34 cellular contexts compared by ENCODE assay signal in genomic region chr1:19957779-19958178, GRCh38. TPM values are rescaled to one million over a fixed set of nuclear protein-coding genes. Genes with fewer than 3 reads are reported as not detected.
DNase-seq lines count a peak whose midpoint lies in the region; ATAC-seq and TF ChIP-seq lines count a peak whose summit lies in the region.
"Had no signal": no experiment of that assay in that cellular context is flagged by ENCODE, and none has a peak within 500 bp of the region (broad histone marks: within the 10 kb centered on the region; RNA-seq: fewer than 3 reads in every experiment).

No MANE protein-coding gene starts in this region.

- POLR2A ChIA-PET in AG04449 (lab: Yijun Ruan, JAX) (no interaction called here), HCT116 (lab: Charles Lee) (no interaction called here)
- POLR2A ChIA-PET in activated CD4-positive, alpha-beta memory T cell treated with anti-CD3 and anti-CD28 coated beads for 36 hours (lab: Charles Lee): no interaction called here

- peaks cover 3 to 15% of the 10 kb centered on the region in 2 experiments; a peak in 2 of 4 replicates for H3K9me3 ChIP-seq in HCT116 (ENCODE audit: control insufficient read depth in 1 of 2, insufficient read depth in 1 of 2, low read depth in 1 of 2, low read length in 2 of 2)
- H3K9me3 ChIP-seq: adrenal gland, colonic mucosa, tibial artery had no signal

- H3K36me3 ChIP-seq in HCT116 (ENCODE audit: control insufficient read depth in 1 of 2, insufficient read depth in 2 of 2, low read length in 2 of 2): no peaks in the 10 kb centered on the region
- H3K36me3 ChIP-seq: adrenal gland, colonic mucosa, tibial artery had no signal

- no peak overlapping the region for H2AFZ ChIP-seq in HCT116 (ENCODE audit: low read depth, low read length, poor library complexity, severe bottlenecking)

- no peak overlapping the region for H3K27ac ChIP-seq in HCT116 (ENCODE audit: low read depth, low read length)
- H3K27ac ChIP-seq: adrenal gland, colonic mucosa, tibial artery, VCaP had no signal

- peaks cover 15% of the 10 kb centered on the region for H3K9me3 Mint-ChIP-seq in chondrocyte (ENCODE audit: low read depth)
- H3K9me3 Mint-ChIP-seq in activated CD4-positive, alpha-beta memory T cell treated with anti-CD3 and anti-CD28 coated beads for 36 hours: no peaks in the 10 kb centered on the region

- H3K4me1 Mint-ChIP-seq in chondrocyte (ENCODE audit: low read depth): no peaks in the 10 kb centered on the region
- H3K4me1 Mint-ChIP-seq in activated CD4-positive, alpha-beta memory T cell treated with anti-CD3 and anti-CD28 coated beads for 36 hours (ENCODE audit: low read depth): no peaks in the 10 kb centered on the region

- no peak overlapping the region for H3K4me3 ChIP-seq in AG04449 (ENCODE audit: low read depth, low read length)
- H3K4me3 ChIP-seq in HCT116 (replicated peaks in 1 of 2; ENCODE audit: low read depth in 1 of 2, low read length in 2 of 2): no peak overlapping the region
- H3K4me3 ChIP-seq: adrenal gland, colonic mucosa, smooth muscle cell, tibial artery had no signal

- no peak overlapping the region for H3K9ac ChIP-seq in HCT116 (ENCODE audit: low read length)

- peaks cover 7% of the 10 kb centered on the region; the same call in 1 of the 2 replicates for H3K27me3 ChIP-seq in HCT116 (ENCODE audit: insufficient read depth, low read length)
- H3K27me3 ChIP-seq: adrenal gland, colonic mucosa had no signal

- H3K27ac Mint-ChIP-seq in chondrocyte (ENCODE audit: unreplicated experiment): no peak overlapping the region
- H3K27ac Mint-ChIP-seq in activated CD4-positive, alpha-beta memory T cell treated with anti-CD3 and anti-CD28 coated beads for 36 hours: no peak overlapping the region
- H3K27ac Mint-ChIP-seq: activated T-cell treated with anti-CD3 and anti-CD28 coated beads, Interleukin-2, amount 50 U/mL, for 72 hours; HFFc6; mesothelial cell of epicardium; naive thymus-derived CD4-positive, alpha-beta T cell had no signal

- BruUV-seq in HCT116 (replicated peaks; lab: Mats Ljungman, UMichigan): no TSS peak

- H3K36me3 Mint-ChIP-seq in chondrocyte (ENCODE audit: low read depth): no peaks in the 10 kb centered on the region
- H3K36me3 Mint-ChIP-seq in activated CD4-positive, alpha-beta memory T cell treated with anti-CD3 and anti-CD28 coated beads for 36 hours: no peaks in the 10 kb centered on the region
- H3K36me3 Mint-ChIP-seq: mesothelial cell of epicardium; naive thymus-derived CD4-positive, alpha-beta T cell had no signal

- H3K9me2 ChIP-seq in HCT116 (ENCODE audit: insufficient read depth): no peaks in the 10 kb centered on the region

- RAD21 ChIA-PET in HCT116 (lab: Charles Lee; ENCODE audit: low non-redundant PET in 1 of 2, low total read pairs in 2 of 2, uncharacterized antibody in 2 of 2, unreplicated experiment in 2 of 2): no interaction called here

- CTCF ChIA-PET in AG04449 (lab: Yijun Ruan, JAX) (interaction anchor here (0.9 to 2.3 kb wide), 4 partner anchors 9 to 238 kb away, joined by 3 to 8 read pairs (median 3); no protein-coding TSS in a partner anchor), HCT116 (lab: Charles Lee) (interaction anchor here (0.8 to 1.1 kb wide), 2 partner anchors 8 to 17 kb away, joined by 3 to 4 read pairs; no protein-coding TSS in a partner anchor)
- CTCF ChIA-PET in activated CD4-positive, alpha-beta memory T cell treated with anti-CD3 and anti-CD28 coated beads for 36 hours (lab: Charles Lee): interaction anchor here (1.1 kb wide), 1 partner anchor 40 kb away, joined by 3 read pairs; no protein-coding TSS in a partner anchor

- no peak overlapping the region for H3K4me2 ChIP-seq in HCT116 (ENCODE audit: low read length)
- H3K4me2 ChIP-seq: smooth muscle cell had no signal

- no peak for DNase-seq in AG04449 (ENCODE audit: low read depth, low spot score)
- no peak for DNase-seq in HCT116 (ENCODE audit: low read depth, low spot score)
- no peak for DNase-seq in chondrocyte (ENCODE audit: low spot score)
- peak; percentile 52 for DNase-seq in iPS-NIHi7 (ENCODE audit: extremely low spot score)
- no peak for DNase-seq in HCEC 1CT
- no peak for DNase-seq in NCI-H1105 (lab: John Stamatoyannopoulos, UW)
- no peak for DNase-seq in activated CD4-positive, alpha-beta memory T cell treated with anti-CD3 and anti-CD28 coated beads for 36 hours
- DNase-seq: activated CD4-positive, alpha-beta T cell treated with anti-CD3 and anti-CD28 coated beads, Interleukin-2, amount 50 U/mL, for 1 hour; activated naive CD4-positive, alpha-beta T cell treated with Interleukin-2 at 50 U/mL for 16 hours; activated T-cell treated with anti-CD3 and anti-CD28 coated beads, Interleukin-2, amount 50 U/mL, for 72 hours; adrenal gland; colonic mucosa; DMS153; effector CD8-positive, alpha-beta T cell; HFFc6; kidney; naive thymus-derived CD4-positive, alpha-beta T cell; NCI-H187 treated with DMSO at 0.1 percent for 48 hours; NCI-H524; occipital lobe; SIG-M5; stimulated activated CD4-positive, alpha-beta T cell treated with anti-CD3 and anti-CD28 coated beads, Interleukin-1b, Interleukin-23, amount 100 ng/mL, for 48 hours; SW 1271; T-helper 9 cell; tibial artery had no signal

- ATAC-seq in HCT116: peak; percentile 76
- no peak for ATAC-seq in GM18907 (IDR thresholded peaks at IDR 0.05; ENCODE audit: unreplicated experiment)
- ATAC-seq: activated T-cell treated with anti-CD3 and anti-CD28 coated beads, Interleukin-2, amount 50 U/mL, for 72 hours; esophagus mucosa; naive thymus-derived CD4-positive, alpha-beta T cell had no signal

- TF ChIP-seq CTCF in AG04449 (IDR thresholded peaks at IDR 0.05; ENCODE audit: insufficient read depth, low read length, missing control alignments) (peak; percentile 17), HCT116 (IDR thresholded peaks at IDR 0.05 in 2 of 3, conservative IDR thresholded peaks at IDR 0.05 in 1 of 3; ENCODE audit: borderline replicate concordance in 1 of 3, insufficient read depth in 1 of 3, low read depth in 2 of 3, low read length in 2 of 3) (peak in 2 of 3 experiments; percentile 41 to 43; a peak in 3 of 6 replicates), chondrocyte (IDR thresholded peaks at IDR 0.05) (peak; percentile 8)

- intact Hi-C loops in HCT116 (cut with micrococcal nuclease): no loop called here
- intact Hi-C loops in activated CD4-positive, alpha-beta memory T cell treated with anti-CD3 and anti-CD28 coated beads for 36 hours (cut with micrococcal nuclease): no loop called here

- H4K20me1 ChIP-seq in HCT116 (ENCODE audit: insufficient read depth): no peaks in the 10 kb centered on the region

- TF ChIP-seq POLR2A in HCT116 (IDR thresholded peaks at IDR 0.05; ENCODE audit: borderline replicate concordance, extremely low read depth, insufficient read depth, insufficient read length): no peak

- H3K4me1 ChIP-seq in HCT116 (ENCODE audit: control insufficient read depth in 1 of 2, insufficient read depth in 2 of 2, low read length in 2 of 2): no peaks in the 10 kb centered on the region
- H3K4me1 ChIP-seq: adrenal gland, colonic mucosa, tibial artery had no signal

- no peak overlapping the region for H3K4me3 Mint-ChIP-seq in chondrocyte (ENCODE audit: unreplicated experiment)
- H3K4me3 Mint-ChIP-seq in activated CD4-positive, alpha-beta memory T cell treated with anti-CD3 and anti-CD28 coated beads for 36 hours: no peak overlapping the region
- H3K4me3 Mint-ChIP-seq: activated T-cell treated with anti-CD3 and anti-CD28 coated beads, Interleukin-2, amount 50 U/mL, for 72 hours; HFFc6; mesothelial cell of epicardium; naive thymus-derived CD4-positive, alpha-beta T cell had no signal

- peaks cover 40% of the 10 kb centered on the region for H3K27me3 Mint-ChIP-seq in chondrocyte (ENCODE audit: low read depth)
- peaks cover 33% of the 10 kb centered on the region for H3K27me3 Mint-ChIP-seq in activated CD4-positive, alpha-beta memory T cell treated with anti-CD3 and anti-CD28 coated beads for 36 hours

- no peak for TF ChIP-seq RAD21 in HCT116 (IDR thresholded peaks at IDR 0.05; ENCODE audit: low read depth)

- no peaks in the 10 kb centered on the region for H3K79me2 ChIP-seq in HCT116 (ENCODE audit: insufficient read depth, low read length)

TF ChIP-seq in HCT116, 20 proteins besides CTCF, POLR2A, EP300 and RAD21 (continues in another document):
- TF ChIP-seq MAX (IDR thresholded peaks at IDR 0.05) (no peak), ATF3 (IDR thresholded peaks at IDR 0.05) (no peak), EGR1 (IDR thresholded peaks at IDR 0.05; ENCODE audit: low read depth) (no peak), SIN3A (IDR thresholded peaks at IDR 0.05; ENCODE audit: low read depth) (no peak), CEBPB (IDR thresholded peaks at IDR 0.05; ENCODE audit: low read depth) (no peak), EZH2 (IDR thresholded peaks at IDR 0.05) (no peak), SRF (IDR thresholded peaks at IDR 0.05; ENCODE audit: low read depth) (no peak), ZFX (IDR thresholded peaks at IDR 0.05) (no peak), POLR2AphosphoS5 (IDR thresholded peaks at IDR 0.05; ENCODE audit: low read depth, low read length) (no peak)

RNA-seq across cellular contexts. Expression of gene PLA2G2A, which starts 21.6 kb away (rescaled TPM):
- total RNA-seq in HCT116 (2021; ENCODE audit: unreplicated experiment) (not detected), chondrocyte (not detected in 3 replicates)
- polyA plus RNA-seq in HCT116 (2012): not detected in 2 replicates
- total RNA-seq in activated CD4-positive, alpha-beta memory T cell treated with anti-CD3 and anti-CD28 coated beads for 36 hours: not detected
- total RNA-seq: A673; activated T-cell treated with anti-CD3 and anti-CD28 coated beads, Interleukin-2, amount 50 U/mL, for 72 hours; HFFc6; LHCN-M2; naive thymus-derived CD4-positive, alpha-beta T cell; occipital lobe had no signal
- polyA plus RNA-seq: BJ; naive thymus-derived CD4-positive, alpha-beta T cell had no signal

RNA-seq across cellular contexts. Expression of gene PLA2G2E, which starts 34.4 kb away (rescaled TPM):
- not detected for total RNA-seq in HCT116 (2021; ENCODE audit: unreplicated experiment)
- polyA plus RNA-seq in HCT116 (2012): not detected in 2 replicates
- total RNA-seq in chondrocyte: not detected in 3 replicates
- not detected for total RNA-seq in activated CD4-positive, alpha-beta memory T cell treated with anti-CD3 and anti-CD28 coated beads for 36 hours
- total RNA-seq: A673; activated T-cell treated with anti-CD3 and anti-CD28 coated beads, Interleukin-2, amount 50 U/mL, for 72 hours; adrenal gland; colonic mucosa; esophagus mucosa; HFFc6; kidney; LHCN-M2; liver; mesothelial cell of epicardium; naive thymus-derived CD4-positive, alpha-beta T cell; occipital lobe; smooth muscle cell had no signal
- polyA plus RNA-seq: adrenal gland; BJ; liver; naive thymus-derived CD4-positive, alpha-beta T cell; smooth muscle cell had no signal
